22 cellular contexts compared by ENCODE assay signal in the genomic region with DNA sequence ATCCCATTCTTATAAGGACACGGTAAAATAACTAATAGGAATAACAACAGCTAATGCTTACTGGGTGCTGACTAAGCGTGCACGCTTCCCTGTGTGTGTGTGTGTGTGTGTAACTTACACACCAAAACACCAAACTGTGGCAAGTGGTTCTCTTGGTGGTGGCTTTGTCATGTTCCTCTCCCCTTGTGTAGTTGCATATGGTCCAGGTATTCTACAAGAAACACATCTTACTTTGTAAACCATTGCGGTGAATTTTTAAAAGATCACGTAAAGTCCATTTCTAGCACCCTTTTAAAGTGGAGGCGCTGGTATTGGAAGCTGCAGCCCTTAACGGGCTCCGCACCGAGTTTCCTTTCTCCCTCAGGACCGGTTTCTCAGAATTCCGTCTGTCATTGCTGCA.
"Had no signal": no experiment of that assay in that cellular context is flagged by ENCODE, and none has a peak within 500 bp of the region (broad histone marks: within the 10 kb centered on the region; RNA-seq: fewer than 3 reads in every experiment).

No MANE protein-coding gene starts in this region.

- FAIRE-seq: endothelial cell of umbilical vein, islet of Langerhans, pancreas had no signal

- H3K36me3 ChIP-seq: colonic mucosa, heart left ventricle, pancreas, prostate gland, spleen, tibial artery had no signal

- H3K27ac Mint-ChIP-seq: stimulated activated memory B cell treated with anti-CD40 and anti-IgM and Interleukin-4, amounts not matched to agents 10 μg/mL and 1 μg/mL and 100 μg/mL, for 72 hours; stimulated activated naive CD8-positive, alpha-beta T cell treated with anti-CD3 and anti-CD28 coated beads, Interleukin-15, Interleukin-2, amounts not matched to agents 100 ng/mL and 50 ng/mL, for 24 hours had no signal

- H3K4me1 Mint-ChIP-seq: neural crest cell had no signal

- H3K9me3 ChIP-seq: colonic mucosa, heart left ventricle, pancreas, prostate gland, spleen, tibial artery had no signal

- H3K4me1 ChIP-seq: colonic mucosa, foreskin keratinocyte, pancreas, prostate gland had no signal

- H3K4me3 ChIP-seq: colonic mucosa, heart left ventricle, pancreas, prostate gland, spleen, tibial artery had no signal

- H3K9me3 Mint-ChIP-seq: naive thymus-derived CD8-positive, alpha-beta T cell; neural crest cell; stimulated activated memory B cell treated with anti-CD40 and anti-IgM and Interleukin-4, amounts not matched to agents 10 μg/mL and 1 μg/mL and 100 μg/mL, for 72 hours; stimulated activated naive CD8-positive, alpha-beta T cell treated with anti-CD3 and anti-CD28 coated beads, Interleukin-15, Interleukin-2, amounts not matched to agents 100 ng/mL and 50 ng/mL, for 24 hours had no signal

- ATAC-seq: foreskin keratinocyte; heart left ventricle; naive thymus-derived CD8-positive, alpha-beta T cell; pancreas; sciatic nerve; stimulated activated memory B cell treated with anti-CD40 and anti-IgM and Interleukin-4, amounts not matched to agents 10 μg/mL and 1 μg/mL and 100 μg/mL, for 72 hours had no signal

- H3K36me3 Mint-ChIP-seq: stimulated activated memory B cell treated with anti-CD40 and anti-IgM and Interleukin-4, amounts not matched to agents 10 μg/mL and 1 μg/mL and 100 μg/mL, for 72 hours had no signal

- H3K4me3 Mint-ChIP-seq: naive thymus-derived CD8-positive, alpha-beta T cell; neural crest cell; stimulated activated memory B cell treated with anti-CD40 and anti-IgM and Interleukin-4, amounts not matched to agents 10 μg/mL and 1 μg/mL and 100 μg/mL, for 72 hours; stimulated activated naive CD8-positive, alpha-beta T cell treated with anti-CD3 and anti-CD28 coated beads, Interleukin-15, Interleukin-2, amounts not matched to agents 100 ng/mL and 50 ng/mL, for 24 hours had no signal

- DNase-seq: colonic mucosa; dermis blood vessel endothelial cell; erythroblast; foreskin keratinocyte; heart left ventricle; hippocampal formation; kidney glomerular epithelial cell; naive thymus-derived CD8-positive, alpha-beta T cell; nucleus accumbens; pancreas; spleen; stimulated activated CD4-positive, alpha-beta T cell treated with anti-CD3 and anti-CD28 coated beads, Interleukin-15, amount 100 ng/mL, for 24 hours; stimulated activated CD4-positive, alpha-beta T cell treated with anti-CD3 and anti-CD28 coated beads, Interleukin-1b, Interleukin-23, amount 100 ng/mL, for 48 hours; stimulated activated CD4-positive, alpha-beta T cell treated with anti-CD3 and anti-CD28 coated beads, Interleukin-4, amount 100 ng/mL, for 24 hours; tibial artery had no signal

- H3K27ac ChIP-seq: colonic mucosa, foreskin keratinocyte, heart left ventricle, pancreas, prostate gland, spleen, tibial artery had no signal
